In the genomic region with DNA sequence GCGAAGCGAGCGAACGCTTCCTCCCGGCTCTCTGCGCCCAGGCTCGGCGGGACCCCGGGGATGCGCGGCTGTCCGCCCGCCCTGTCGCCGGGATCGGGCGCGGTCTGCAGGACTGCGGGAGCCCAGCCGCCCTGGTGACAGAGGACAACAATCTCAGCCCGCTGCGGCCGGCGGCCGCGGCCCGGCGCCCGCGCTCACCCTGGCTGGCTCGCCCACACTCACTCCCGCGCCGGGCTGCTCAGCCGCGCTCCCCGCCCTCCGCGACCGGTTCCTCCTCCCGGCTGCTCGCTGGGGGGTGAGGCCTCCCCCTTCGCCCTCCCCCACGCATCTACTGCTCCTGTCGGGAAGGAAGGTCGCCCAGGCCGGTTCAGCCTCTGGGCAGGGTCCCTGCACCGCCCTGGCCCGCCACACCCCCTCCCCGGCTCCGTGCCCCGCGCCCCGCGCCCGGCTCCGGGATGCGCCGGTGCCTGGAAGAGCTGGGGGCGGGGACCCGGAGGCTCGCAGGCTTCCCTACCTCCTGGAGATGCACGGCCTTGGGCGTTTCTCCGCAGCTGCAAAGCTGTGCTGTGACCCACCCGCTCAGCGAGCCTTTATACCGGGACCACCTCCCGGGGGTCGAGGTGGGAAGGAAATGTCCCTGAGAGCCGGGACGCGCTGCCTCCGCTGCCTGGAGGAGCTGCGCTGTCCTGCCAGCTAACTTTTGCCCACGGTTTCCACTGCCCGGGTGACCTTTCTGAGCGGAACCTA, we compare ENCODE assay signal across 8 cellular contexts. TPM values are rescaled to one million over a fixed set of nuclear protein-coding genes. Genes with fewer than 3 reads are reported as not detected.
DNase-seq lines count a peak whose midpoint lies in the region; ATAC-seq, FAIRE-seq and TF ChIP-seq lines count a peak whose summit lies in the region.

Gene SYNE1, minus strand, starts transcription at position 688 of the 747 bp plus-strand sequence. CDS start 9,031 bp downstream, outside the sequence.

- peak within 1 kb of the TSS; percentile 78 for H3K4me3 ChIP-seq in astrocyte (ENCODE audit: insufficient read depth, low read depth, low read length)
- peak within 1 kb of the TSS; percentile 71 for H3K4me3 ChIP-seq in psoas muscle

- H3K27ac ChIP-seq in astrocyte (ENCODE audit: low read depth, low read length) (no peak within 1 kb of the TSS), psoas muscle (peak within 1 kb of the TSS; percentile 50)

- H3K27me3 Mint-ChIP-seq in activated CD4-positive, alpha-beta T cell treated with anti-CD3 and anti-CD28 coated beads, Interleukin-2, amount 10 ng/mL, durations not matched to agents 24 days and 14 days, result peaks cover 41% of the 10 kb centered on the region
- peaks cover 8% of the 10 kb centered on the region for H3K27me3 Mint-ChIP-seq in astrocyte (ENCODE audit: low read depth, unreplicated experiment)

- H3K4me1 ChIP-seq in astrocyte (ENCODE audit: insufficient read depth, low read length) (peaks cover 9% of the 10 kb centered on the region), psoas muscle (peaks cover 4% of the 10 kb centered on the region)

- no peaks in the 10 kb centered on the region for H3K9me3 Mint-ChIP-seq in activated CD4-positive, alpha-beta T cell treated with anti-CD3 and anti-CD28 coated beads, Interleukin-2, amount 10 ng/mL, durations not matched to agents 24 days and 14 days
- H3K9me3 Mint-ChIP-seq in astrocyte (ENCODE audit: unreplicated experiment), result no peaks in the 10 kb centered on the region

- peak within 1 kb of the TSS; percentile 64 for H3K4me3 Mint-ChIP-seq in activated CD4-positive, alpha-beta T cell treated with anti-CD3 and anti-CD28 coated beads, Interleukin-2, amount 10 ng/mL, durations not matched to agents 24 days and 14 days
- H3K4me3 Mint-ChIP-seq in astrocyte (ENCODE audit: unreplicated experiment), result peak within 1 kb of the TSS; percentile 99

- intact Hi-C loops in activated CD4-positive, alpha-beta T cell treated with anti-CD3 and anti-CD28 coated beads, Interleukin-2, amount 10 ng/mL, durations not matched to agents 24 days and 14 days (cut with micrococcal nuclease), result no loop called here
- intact Hi-C loops in psoas muscle (cut with DNase I), result no loop called here

- peak within 1 kb of the TSS; percentile 74 for H3K9ac ChIP-seq in astrocyte (ENCODE audit: low read length)

- H3K4me2 ChIP-seq in astrocyte (ENCODE audit: low read length), result peak within 1 kb of the TSS; percentile 100

- no peaks in the 10 kb centered on the region for H3K36me3 Mint-ChIP-seq in activated CD4-positive, alpha-beta T cell treated with anti-CD3 and anti-CD28 coated beads, Interleukin-2, amount 10 ng/mL, durations not matched to agents 24 days and 14 days (ENCODE audit: low read depth)
- no peaks in the 10 kb centered on the region for H3K36me3 Mint-ChIP-seq in astrocyte (ENCODE audit: low read depth, unreplicated experiment)

- peaks cover 7% of the 10 kb centered on the region for H3K4me1 Mint-ChIP-seq in activated CD4-positive, alpha-beta T cell treated with anti-CD3 and anti-CD28 coated beads, Interleukin-2, amount 10 ng/mL, durations not matched to agents 24 days and 14 days
- peaks cover 3% of the 10 kb centered on the region for H3K4me1 Mint-ChIP-seq in astrocyte (ENCODE audit: low read depth, unreplicated experiment)

- no peak within 1 kb of the TSS for H3K27ac Mint-ChIP-seq in activated CD4-positive, alpha-beta T cell treated with anti-CD3 and anti-CD28 coated beads, Interleukin-2, amount 10 ng/mL, durations not matched to agents 24 days and 14 days
- peak within 1 kb of the TSS; percentile 79 for H3K27ac Mint-ChIP-seq in astrocyte (ENCODE audit: unreplicated experiment)

- TF ChIP-seq CTCF in astrocyte (IDR thresholded peaks at IDR 0.05; ENCODE audit: insufficient read depth, low read depth, low read length), result no peak
- no peak for TF ChIP-seq CTCF in psoas muscle (IDR thresholded peaks at IDR 0.05)

- no peak for FAIRE-seq in astrocyte (lab: Jason Lieb, UNC)

- WGBS in psoas muscle, 3 donors, result 1% methylated on average over 65 to 78 of the region's 78 CpGs

- H3K79me2 ChIP-seq in astrocyte (ENCODE audit: insufficient read depth, low read length), result no peaks in the 10 kb centered on the region

- no peaks in the 10 kb centered on the region for H4K20me1 ChIP-seq in astrocyte (ENCODE audit: insufficient read depth, low read length)

- DNase-seq in activated CD4-positive, alpha-beta T cell treated with anti-CD3 and anti-CD28 coated beads, Interleukin-2, amount 10 ng/mL, durations not matched to agents 24 days and 14 days, result no peak
- DNase-seq in activated CD4-positive, alpha-beta T cell treated with anti-CD3 and anti-CD28 coated beads, Interleukin-2, amount 50 U/mL, for 48 hours, result no peak
- peak; percentile 15 for DNase-seq in HuH-7.5 (ENCODE audit: low spot score)
- peak; percentile 14 for DNase-seq in astrocyte (ENCODE audit: low read depth)
- peak; percentile 56 for DNase-seq in hepatic stellate cell (ENCODE audit: low spot score)
- DNase-seq in psoas muscle, result peak; percentile 41 to 59
- no peak for DNase-seq in HUDEP-2 (lab: John Stamatoyannopoulos, UW; ENCODE audit: unreplicated experiment in 76 of 76)
- no peak for DNase-seq in COLO829 (ENCODE audit: low spot score)

- peak within 1 kb of the TSS; percentile 99 for H2AFZ ChIP-seq in astrocyte (ENCODE audit: low read depth, low read length)

- H3K36me3 ChIP-seq in astrocyte (ENCODE audit: insufficient read depth, low read length), result no peaks in the 10 kb centered on the region
- no peaks in the 10 kb centered on the region for H3K36me3 ChIP-seq in psoas muscle (ENCODE audit: insufficient read depth in 1 of 2, low read depth in 1 of 2)

- ATAC-seq in psoas muscle, result peak; percentile 49 to 77 (median 62)

- H3K27me3 ChIP-seq in astrocyte (ENCODE audit: insufficient read depth, low read length), result no peaks in the 10 kb centered on the region
- H3K27me3 ChIP-seq in psoas muscle (ENCODE audit: insufficient read depth in 3 of 3, low read length in 2 of 3), result peaks cover 0 to 28% (median 0%) of the 10 kb centered on the region in 3 donors

- H3K9me3 ChIP-seq in astrocyte (ENCODE audit: insufficient read depth, low read depth, low read length) (no peaks in the 10 kb centered on the region), psoas muscle (no peaks in the 10 kb centered on the region)

RNA-seq across cellular contexts. Expression of gene SYNE1, which starts in this region (rescaled TPM):
- total RNA-seq in activated CD4-positive, alpha-beta T cell treated with anti-CD3 and anti-CD28 coated beads, Interleukin-2, amount 10 ng/mL, durations not matched to agents 24 days and 14 days, result 10.0 and 14.9 TPM in 2 replicates
- total RNA-seq in astrocyte (64.0 and 66.5 TPM in 2 replicates), psoas muscle (10 to 100 TPM; 16.0 to 74.6 (median 35.3) TPM)
- 10 to 100 TPM in 1 of 3 donors, 1 to 10 TPM in 2; 6.0 to 16.5 (median 8.1) TPM for polyA plus RNA-seq in psoas muscle

Comparison
In these comparisons a context has a peak if more than half of its experiments do, and no peak if none do; other contexts are left out.
1. DNase-seq: peak in HuH-7.5 (single experiment), astrocyte (single experiment), hepatic stellate cell (single experiment) and psoas muscle (2 of 2); none in activated CD4-positive, alpha-beta T cell treated with anti-CD3 and anti-CD28 coated beads, Interleukin-2, amount 10 ng/mL, durations not matched to agents 24 days and 14 days (single experiment), activated CD4-positive, alpha-beta T cell treated with anti-CD3 and anti-CD28 coated beads, Interleukin-2, amount 50 U/mL, for 48 hours (0 of 2), HUDEP-2 (0 of 76) and COLO829 (single experiment).